Comparison of ENCODE assay signal across 9 cellular contexts in the genomic region with DNA sequence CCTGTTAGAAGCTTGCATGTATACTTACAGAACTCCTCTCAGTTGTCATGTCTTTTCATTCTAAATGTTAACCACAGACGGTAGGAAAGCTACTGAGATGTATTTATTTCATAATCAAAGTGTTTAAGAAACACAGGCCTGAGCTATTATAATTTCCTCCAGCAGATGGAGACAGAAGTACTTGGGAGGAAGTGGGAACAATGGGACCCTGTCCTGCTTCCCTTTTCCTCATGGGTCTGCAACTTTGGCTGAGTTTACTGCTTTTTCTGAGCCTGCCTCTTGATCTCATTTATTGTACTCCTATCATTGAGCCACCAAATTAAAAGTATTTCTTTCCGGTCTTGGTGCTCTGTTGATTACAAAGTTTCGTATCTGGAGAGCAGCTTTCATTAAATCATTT.
DNase-seq lines count a peak whose midpoint lies in the region; ATAC-seq and TF ChIP-seq lines count a peak whose summit lies in the region.
"Had no signal": no experiment of that assay in that cellular context is flagged by ENCODE, and none has a peak within 500 bp of the region (broad histone marks: within the 10 kb centered on the region; RNA-seq: fewer than 3 reads in every experiment).

No MANE protein-coding gene starts in this region.

- no peaks in the 10 kb centered on the region for H3K36me3 Mint-ChIP-seq in chondrocyte (ENCODE audit: low read depth)

- ATAC-seq in GM18867 (IDR thresholded peaks at IDR 0.05; ENCODE audit: unreplicated experiment) (no peak), HG03432 (IDR thresholded peaks at IDR 0.05; ENCODE audit: unreplicated experiment) (no peak), HG02798 (IDR thresholded peaks at IDR 0.05; ENCODE audit: poor library complexity, unreplicated experiment) (no peak)

- H4K20me1 ChIP-seq in smooth muscle cell (ENCODE audit: low read depth), result no peaks in the 10 kb centered on the region

- WGBS in smooth muscle cell (ENCODE audit: low lambda C conversion rate), result 67% methylated on average over 3 of the region's 3 CpGs

- H3K36me3 ChIP-seq in smooth muscle cell (ENCODE audit: low read depth), result no peaks in the 10 kb centered on the region

- H3K4me1 Mint-ChIP-seq in chondrocyte (ENCODE audit: low read depth), result no peaks in the 10 kb centered on the region
- H3K4me1 Mint-ChIP-seq: activated B cell treated with CpG ODN at 0.5 μM for 24 hours had no signal

- H3K9me3 Mint-ChIP-seq in chondrocyte (ENCODE audit: low read depth), result peaks cover 17% of the 10 kb centered on the region

- DNase-seq in NCI-H748 (lab: John Stamatoyannopoulos, UW; ENCODE audit: unreplicated experiment) (peak; percentile 65), NCI-H748 treated with DMSO at 0.1 percent for 48 hours (lab: John Stamatoyannopoulos, UW) (no peak), NCI-H69 (lab: John Stamatoyannopoulos, UW) (peak; percentile 24), chondrocyte (ENCODE audit: low spot score) (no peak), smooth muscle cell (lab: John Stamatoyannopoulos, UW; ENCODE audit: unreplicated experiment) (no peak)
- DNase-seq: activated B cell treated with CpG ODN at 0.5 μM for 24 hours had no signal

- no peak overlapping the region for H3K4me2 ChIP-seq in smooth muscle cell

- H3K27me3 ChIP-seq in smooth muscle cell (ENCODE audit: low read depth), result no peaks in the 10 kb centered on the region

- H3K9me3 ChIP-seq in smooth muscle cell (replicated peaks; ENCODE audit: low read depth), result no peaks in the 10 kb centered on the region

- H3K27ac Mint-ChIP-seq in chondrocyte (ENCODE audit: unreplicated experiment), result no peak overlapping the region
- H3K27ac Mint-ChIP-seq: activated B cell treated with CpG ODN at 0.5 μM for 24 hours had no signal

- no peaks in the 10 kb centered on the region for H3F3A ChIP-seq in smooth muscle cell (ENCODE audit: low read depth)

- TF ChIP-seq CTCF in chondrocyte (IDR thresholded peaks at IDR 0.05), result peak; percentile 75
- TF ChIP-seq CTCF in smooth muscle cell (IDR thresholded peaks at IDR 0.05; ENCODE audit: borderline replicate concordance, insufficient read depth, poor library complexity, severe bottlenecking), result peak; percentile 45

- no peak overlapping the region for H3K9ac ChIP-seq in smooth muscle cell (ENCODE audit: low read depth)

- H3K79me2 ChIP-seq in smooth muscle cell (ENCODE audit: low read depth), result no peaks in the 10 kb centered on the region

- H3K27me3 Mint-ChIP-seq in chondrocyte (ENCODE audit: low read depth), result no peaks in the 10 kb centered on the region
- H3K27me3 Mint-ChIP-seq: activated B cell treated with CpG ODN at 0.5 μM for 24 hours had no signal

- H3K4me1 ChIP-seq in smooth muscle cell (ENCODE audit: low read depth), result no peaks in the 10 kb centered on the region

- H3K4me3 ChIP-seq in smooth muscle cell, result no peak overlapping the region

- H3K27ac ChIP-seq in smooth muscle cell (ENCODE audit: low read depth), result no peak overlapping the region

- H3K4me3 Mint-ChIP-seq in chondrocyte (ENCODE audit: unreplicated experiment), result no peak overlapping the region
- H3K4me3 Mint-ChIP-seq: activated B cell treated with CpG ODN at 0.5 μM for 24 hours had no signal

- H2AFZ ChIP-seq in smooth muscle cell (ENCODE audit: low read depth), result no peak overlapping the region

Comparison
In these comparisons a context has a peak if more than half of its experiments do, and no peak if none do; other contexts are left out.
1. DNase-seq: peak in NCI-H748 (single experiment) and NCI-H69 (single experiment); none in NCI-H748 treated with DMSO at 0.1 percent for 48 hours (single experiment), chondrocyte (single experiment) and smooth muscle cell (single experiment).